ENCODE assay signal across 7 cellular contexts in genomic region chr1:193408782-193409293, GRCh38.
A peak's percentile ranks its signal among the peaks of the same experiment; 100 is the strongest.
DNase-seq lines count a peak whose midpoint lies in the region; ATAC-seq and TF ChIP-seq lines count a peak whose summit lies in the region.

No MANE protein-coding gene starts in this region.

- peak; percentile 74 for DNase-seq in HS-27A (ENCODE audit: low read depth)
- DNase-seq in astrocyte of the cerebellum (ENCODE audit: low read depth): peak; percentile 64
- DNase-seq in kidney epithelial cell (ENCODE audit: low read depth): peak; percentile 45
- DNase-seq in testis: peak; percentile 93
- DNase-seq in SIG-M5 (lab: John Stamatoyannopoulos, UW): no peak
- no peak for DNase-seq in NOMO-1 (lab: John Stamatoyannopoulos, UW; ENCODE audit: unreplicated experiment in 2 of 2)

- no peaks in the 10 kb centered on the region for H3K27me3 ChIP-seq in kidney epithelial cell (ENCODE audit: control insufficient read depth, insufficient read depth, low read length)
- no peaks in the 10 kb centered on the region for H3K27me3 ChIP-seq in testis

- H3K4me3 ChIP-seq in astrocyte of the cerebellum (ENCODE audit: low read depth, low read length) (no peak overlapping the region), kidney epithelial cell (ENCODE audit: low read depth, low read length) (no peak overlapping the region), testis (no peak overlapping the region)

- TF ChIP-seq POLR2A in testis (IDR thresholded peaks at IDR 0.05): no peak

- intact Hi-C loops in testis (cut with DNase I; ENCODE audit: low total_unique reads): no loop called here

- WGBS in testis, 2 donors: 17 to 33% methylated on average over 9 of the region's 9 CpGs

- peak overlapping the region; percentile 56 to 75 for H3K27ac ChIP-seq in testis

- H3K36me3 ChIP-seq in kidney epithelial cell (ENCODE audit: control insufficient read depth, insufficient read depth, low read length) (no peaks in the 10 kb centered on the region), testis (ENCODE audit: low read depth, missing control alignments) (no peaks in the 10 kb centered on the region)

- in situ Hi-C loops in astrocyte of the cerebellum (cut with HindIII; ENCODE audit: low sequenced_read_pairs): no loop called here

- ATAC-seq in HG03045 (IDR thresholded peaks at IDR 0.05; ENCODE audit: unreplicated experiment): no peak

- no peaks in the 10 kb centered on the region for H3K9me3 ChIP-seq in testis

- TF ChIP-seq CTCF in astrocyte of the cerebellum (IDR thresholded peaks at IDR 0.05; ENCODE audit: low read depth, low read length, missing control alignments): no peak
- no peak for TF ChIP-seq CTCF in kidney epithelial cell (IDR thresholded peaks at IDR 0.05; ENCODE audit: insufficient read depth, low read length, poor library complexity, severe bottlenecking)
- no peak for TF ChIP-seq CTCF in testis (IDR thresholded peaks at IDR 0.05)

- H3K4me1 ChIP-seq in testis: peaks cover 28% of the 10 kb centered on the region

Comparison
In these comparisons a context has a peak if more than half of its experiments do, and no peak if none do; other contexts are left out.
1. DNase-seq: peak in HS-27A (single experiment), astrocyte of the cerebellum (single experiment), kidney epithelial cell (single experiment) and testis (single experiment); none in SIG-M5 (single experiment) and NOMO-1 (0 of 2).